ENCODE assay signal across 8 cellular contexts in the genomic region with DNA sequence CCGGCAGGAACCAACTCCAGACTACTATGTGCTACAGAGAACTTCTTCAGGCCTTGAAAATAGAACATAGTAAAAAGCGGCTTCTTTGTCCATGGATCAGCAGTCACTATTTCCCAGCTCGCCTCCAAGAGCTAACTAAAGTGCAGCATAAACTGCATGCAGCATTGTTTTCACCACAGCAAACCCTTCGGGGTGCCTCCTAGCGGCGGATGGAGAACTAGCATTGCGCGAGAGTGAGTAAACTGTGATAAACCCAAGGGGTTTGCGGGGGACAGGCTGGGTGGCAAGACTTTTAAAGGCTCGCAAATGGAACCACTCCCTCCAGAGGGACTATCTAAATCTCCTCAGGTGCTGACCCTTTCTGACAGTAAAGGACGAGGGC. TPM values are rescaled to one million over a fixed set of nuclear protein-coding genes. Genes with fewer than 3 reads are reported as not detected.
DNase-seq lines count a peak whose midpoint lies in the region; ATAC-seq and TF ChIP-seq lines count a peak whose summit lies in the region.

No MANE protein-coding gene starts in this region.

- POLR2A ChIA-PET in HCT116 (lab: Charles Lee): no interaction called here
- POLR2A ChIA-PET in activated CD4-positive, alpha-beta memory T cell treated with anti-CD3 and anti-CD28 coated beads for 36 hours (lab: Charles Lee): no interaction called here

- H4K20me1 ChIP-seq in HCT116 (ENCODE audit: insufficient read depth): no peaks in the 10 kb centered on the region
- H4K20me1 ChIP-seq in hepatocyte (ENCODE audit: insufficient read depth, poor library complexity, severe bottlenecking): no peaks in the 10 kb centered on the region

- RAD21 ChIA-PET in HCT116 (lab: Charles Lee; ENCODE audit: low non-redundant PET in 1 of 2, low total read pairs in 2 of 2, uncharacterized antibody in 2 of 2, unreplicated experiment in 2 of 2): interaction anchor here in 1 of 2 experiments (0.6 kb wide), 1 partner anchor 355 kb away, joined by 5 read pairs; no protein-coding TSS in a partner anchor

- H3K4me2 ChIP-seq in HCT116 (ENCODE audit: low read length) (no peak overlapping the region), hepatocyte (peak overlapping the region; percentile 87)

- H3K79me2 ChIP-seq in HCT116 (ENCODE audit: insufficient read depth, low read length): no peaks in the 10 kb centered on the region
- H3K79me2 ChIP-seq in hepatocyte: no peaks in the 10 kb centered on the region

- no peaks in the 10 kb centered on the region for H3K9me3 ChIP-seq in HCT116 (ENCODE audit: control insufficient read depth in 1 of 2, insufficient read depth in 1 of 2, low read depth in 1 of 2, low read length in 2 of 2)
- no peaks in the 10 kb centered on the region for H3K9me3 ChIP-seq in hepatocyte (ENCODE audit: low read depth)

- intact Hi-C loops in HCT116 (cut with micrococcal nuclease): no loop called here
- intact Hi-C loops in activated CD4-positive, alpha-beta memory T cell treated with anti-CD3 and anti-CD28 coated beads for 36 hours (cut with micrococcal nuclease): no loop called here

- peaks cover 35% of the 10 kb centered on the region for H3K27me3 Mint-ChIP-seq in activated CD4-positive, alpha-beta memory T cell treated with anti-CD3 and anti-CD28 coated beads for 36 hours

- H3K27me3 ChIP-seq in HCT116 (ENCODE audit: insufficient read depth, low read length) (no peaks in the 10 kb centered on the region), hepatocyte (no peaks in the 10 kb centered on the region)

- H3K9ac ChIP-seq in HCT116 (ENCODE audit: low read length): no peak overlapping the region

- H3K36me3 ChIP-seq in HCT116 (ENCODE audit: control insufficient read depth in 1 of 2, insufficient read depth in 2 of 2, low read length in 2 of 2) (no peaks in the 10 kb centered on the region), hepatocyte (replicated peaks; ENCODE audit: insufficient read depth, low read depth) (no peaks in the 10 kb centered on the region)

- CTCF ChIA-PET in HCT116 (lab: Charles Lee): no interaction called here
- CTCF ChIA-PET in activated CD4-positive, alpha-beta memory T cell treated with anti-CD3 and anti-CD28 coated beads for 36 hours (lab: Charles Lee): interaction anchor here (1.0 kb wide), 1 partner anchor 9 kb away, joined by 3 read pairs; no protein-coding TSS in a partner anchor

- ATAC-seq in HCT116 (no peak), HG03378 (IDR thresholded peaks at IDR 0.05; ENCODE audit: unreplicated experiment) (no peak), GM18870 (IDR thresholded peaks at IDR 0.05; ENCODE audit: unreplicated experiment) (no peak)

- H3K4me1 Mint-ChIP-seq in activated CD4-positive, alpha-beta memory T cell treated with anti-CD3 and anti-CD28 coated beads for 36 hours (ENCODE audit: low read depth): peaks cover 8% of the 10 kb centered on the region

- H3K4me3 Mint-ChIP-seq in activated CD4-positive, alpha-beta memory T cell treated with anti-CD3 and anti-CD28 coated beads for 36 hours: no peak overlapping the region

- no peaks in the 10 kb centered on the region for H3K4me1 ChIP-seq in HCT116 (ENCODE audit: control insufficient read depth in 1 of 2, insufficient read depth in 2 of 2, low read length in 2 of 2)
- H3K4me1 ChIP-seq in hepatocyte (ENCODE audit: insufficient read depth): no peaks in the 10 kb centered on the region

- no peak for DNase-seq in AG09319 (ENCODE audit: extremely low read depth, low read depth)
- DNase-seq in HCT116 (ENCODE audit: low read depth, low spot score): no peak
- peak; percentile 44 for DNase-seq in activated CD4-positive, alpha-beta memory T cell treated with anti-CD3 and anti-CD28 coated beads for 36 hours
- DNase-seq in hepatocyte (ENCODE audit: low spot score): peak; percentile 68
- DNase-seq in stimulated activated CD4-positive, alpha-beta T cell treated with anti-CD3 and anti-CD28 coated beads, Interleukin-1b, Interleukin-23, amount 100 ng/mL, for 48 hours: peak; percentile 27
- no peak for DNase-seq in mesenteric fat pad (ENCODE audit: low spot score)

- H2AFZ ChIP-seq in HCT116 (ENCODE audit: low read depth, low read length, poor library complexity, severe bottlenecking): no peak overlapping the region
- H2AFZ ChIP-seq in hepatocyte: peak overlapping the region; percentile 86

- no peak for TF ChIP-seq POLR2A in HCT116 (IDR thresholded peaks at IDR 0.05; ENCODE audit: borderline replicate concordance, extremely low read depth, insufficient read depth, insufficient read length)

- H3K4me3 ChIP-seq in HCT116 (replicated peaks in 1 of 2; ENCODE audit: low read depth in 1 of 2, low read length in 2 of 2): no peak overlapping the region
- peak overlapping the region; percentile 55 for H3K4me3 ChIP-seq in hepatocyte

- H3K9me2 ChIP-seq in HCT116 (ENCODE audit: insufficient read depth) (no peaks in the 10 kb centered on the region), hepatocyte (replicated peaks; ENCODE audit: insufficient read depth) (no peaks in the 10 kb centered on the region)

- peak; percentile 70 for TF ChIP-seq CTCF in AG09319 (IDR thresholded peaks at IDR 0.05; ENCODE audit: low read depth, low read length)
- peak in 2 of 3 experiments; percentile 19 to 25; a peak in 3 of 6 replicates for TF ChIP-seq CTCF in HCT116 (IDR thresholded peaks at IDR 0.05 in 2 of 3, conservative IDR thresholded peaks at IDR 0.05 in 1 of 3; ENCODE audit: borderline replicate concordance in 1 of 3, insufficient read depth in 1 of 3, low read depth in 2 of 3, low read length in 2 of 3)
- TF ChIP-seq CTCF in hepatocyte (IDR thresholded peaks at IDR 0.05; ENCODE audit: poor library complexity): peak; percentile 70

- H3K27ac ChIP-seq in HCT116 (ENCODE audit: low read depth, low read length) (no peak overlapping the region), hepatocyte (peak overlapping the region; percentile 21)

- no peak for TF ChIP-seq RAD21 in HCT116 (IDR thresholded peaks at IDR 0.05; ENCODE audit: low read depth)

- 10% methylated on average over 11 of the region's 11 CpGs for WGBS in hepatocyte (ENCODE audit: low lambda C conversion rate, missing lambda C conversion rate)

- BruUV-seq in HCT116 (replicated peaks; lab: Mats Ljungman, UMichigan): no TSS peak

- no peaks in the 10 kb centered on the region for H3K9me3 Mint-ChIP-seq in activated CD4-positive, alpha-beta memory T cell treated with anti-CD3 and anti-CD28 coated beads for 36 hours

- no peaks in the 10 kb centered on the region for H3K36me3 Mint-ChIP-seq in activated CD4-positive, alpha-beta memory T cell treated with anti-CD3 and anti-CD28 coated beads for 36 hours

- no peak overlapping the region for H3K27ac Mint-ChIP-seq in activated CD4-positive, alpha-beta memory T cell treated with anti-CD3 and anti-CD28 coated beads for 36 hours

TF ChIP-seq in HCT116, 20 proteins besides CTCF, POLR2A, EP300 and RAD21 (continues in another document):
- no peak for TF ChIP-seq JUND (IDR thresholded peaks at IDR 0.05)
- TF ChIP-seq CBX3 (IDR thresholded peaks at IDR 0.05; ENCODE audit: low read depth): no peak
- TF ChIP-seq, protein P1, sequence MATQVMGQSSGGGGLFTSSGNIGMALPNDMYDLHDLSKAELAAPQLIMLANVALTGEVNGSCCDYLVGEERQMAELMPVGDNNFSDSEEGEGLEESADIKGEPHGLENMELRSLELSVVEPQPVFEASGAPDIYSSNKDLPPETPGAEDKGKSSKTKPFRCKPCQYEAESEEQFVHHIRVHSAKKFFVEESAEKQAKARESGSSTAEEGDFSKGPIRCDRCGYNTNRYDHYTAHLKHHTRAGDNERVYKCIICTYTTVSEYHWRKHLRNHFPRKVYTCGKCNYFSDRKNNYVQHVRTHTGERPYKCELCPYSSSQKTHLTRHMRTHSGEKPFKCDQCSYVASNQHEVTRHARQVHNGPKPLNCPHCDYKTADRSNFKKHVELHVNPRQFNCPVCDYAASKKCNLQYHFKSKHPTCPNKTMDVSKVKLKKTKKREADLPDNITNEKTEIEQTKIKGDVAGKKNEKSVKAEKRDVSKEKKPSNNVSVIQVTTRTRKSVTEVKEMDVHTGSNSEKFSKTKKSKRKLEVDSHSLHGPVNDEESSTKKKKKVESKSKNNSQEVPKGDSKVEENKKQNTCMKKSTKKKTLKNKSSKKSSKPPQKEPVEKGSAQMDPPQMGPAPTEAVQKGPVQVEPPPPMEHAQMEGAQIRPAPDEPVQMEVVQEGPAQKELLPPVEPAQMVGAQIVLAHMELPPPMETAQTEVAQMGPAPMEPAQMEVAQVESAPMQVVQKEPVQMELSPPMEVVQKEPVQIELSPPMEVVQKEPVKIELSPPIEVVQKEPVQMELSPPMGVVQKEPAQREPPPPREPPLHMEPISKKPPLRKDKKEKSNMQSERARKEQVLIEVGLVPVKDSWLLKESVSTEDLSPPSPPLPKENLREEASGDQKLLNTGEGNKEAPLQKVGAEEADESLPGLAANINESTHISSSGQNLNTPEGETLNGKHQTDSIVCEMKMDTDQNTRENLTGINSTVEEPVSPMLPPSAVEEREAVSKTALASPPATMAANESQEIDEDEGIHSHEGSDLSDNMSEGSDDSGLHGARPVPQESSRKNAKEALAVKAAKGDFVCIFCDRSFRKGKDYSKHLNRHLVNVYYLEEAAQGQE (IDR thresholded peaks at IDR 0.05; ENCODE audit: low read depth): no peak
- TF ChIP-seq EZH2phosphoT487 (IDR thresholded peaks at IDR 0.05; ENCODE audit: borderline replicate concordance): no peak
- no peak for TF ChIP-seq SRF (IDR thresholded peaks at IDR 0.05; ENCODE audit: low read depth)
- TF ChIP-seq, protein P2, sequence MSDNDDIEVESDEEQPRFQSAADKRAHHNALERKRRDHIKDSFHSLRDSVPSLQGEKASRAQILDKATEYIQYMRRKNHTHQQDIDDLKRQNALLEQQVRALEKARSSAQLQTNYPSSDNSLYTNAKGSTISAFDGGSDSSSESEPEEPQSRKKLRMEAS (IDR thresholded peaks at IDR 0.05): no peak
- TF ChIP-seq EGR1 (IDR thresholded peaks at IDR 0.05; ENCODE audit: low read depth): no peak
- TF ChIP-seq EZH2 (IDR thresholded peaks at IDR 0.05): no peak
- TF ChIP-seq TCF7L2 (IDR thresholded peaks at IDR 0.05; ENCODE audit: borderline replicate concordance, extremely low read depth, insufficient read depth, insufficient read length): no peak
- no peak for TF ChIP-seq ZFX (IDR thresholded peaks at IDR 0.05)
- no peak for TF ChIP-seq CEBPB (IDR thresholded peaks at IDR 0.05; ENCODE audit: low read depth)
- TF ChIP-seq SP1 (IDR thresholded peaks at IDR 0.05; ENCODE audit: low read depth): no peak
- TF ChIP-seq ZNF274 (IDR thresholded peaks at IDR 0.05; ENCODE audit: low read depth, low read length): no peak
- no peak for TF ChIP-seq YY1 (IDR thresholded peaks at IDR 0.05; ENCODE audit: extremely low read depth, insufficient replicate concordance, low read depth, low read length)
- TF ChIP-seq, protein P3, sequence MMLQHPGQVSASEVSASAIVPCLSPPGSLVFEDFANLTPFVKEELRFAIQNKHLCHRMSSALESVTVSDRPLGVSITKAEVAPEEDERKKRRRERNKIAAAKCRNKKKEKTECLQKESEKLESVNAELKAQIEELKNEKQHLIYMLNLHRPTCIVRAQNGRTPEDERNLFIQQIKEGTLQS (IDR thresholded peaks at IDR 0.05): no peak

RNA-seq across cellular contexts. Expression of a gene that starts 21.6 kb away (rescaled TPM):
- total RNA-seq in HCT116 (2021; ENCODE audit: unreplicated experiment) (0.15 TPM), hepatocyte (3.1 and 4.1 TPM in 2 replicates), mesenteric fat pad (2.9 TPM)
- polyA plus RNA-seq in HCT116 (2012): 0.05 TPM in 2 replicates
- not detected for total RNA-seq in activated CD4-positive, alpha-beta memory T cell treated with anti-CD3 and anti-CD28 coated beads for 36 hours
- 2.7 and 4.3 TPM in 2 replicates for polyA plus RNA-seq in hepatocyte

Comparison
In these comparisons a context has a peak if more than half of its experiments do, and no peak if none do; other contexts are left out.
1. DNase-seq: peak in activated CD4-positive, alpha-beta memory T cell treated with anti-CD3 and anti-CD28 coated beads for 36 hours (single experiment), hepatocyte (single experiment) and stimulated activated CD4-positive, alpha-beta T cell treated with anti-CD3 and anti-CD28 coated beads, Interleukin-1b, Interleukin-23, amount 100 ng/mL, for 48 hours (single experiment); none in AG09319 (single experiment), HCT116 (single experiment) and mesenteric fat pad (single experiment).
2. Peak in every context shown above with its lines, with median percentiles within 50 percentile points of each other: CTCF ChIP-seq.